Comparison of ENCODE assay signal across 1 cellular context in genomic region chr1:176241385-176242015, GRCh38.
TF ChIP-seq lines count a peak whose summit lies in the region.

No MANE protein-coding gene starts in this region.

TF ChIP-seq in K562, 482 proteins besides CTCF, POLR2A, EP300 and RAD21 (continued from another document and continues in another):
- TF ChIP-seq, protein P1, sequence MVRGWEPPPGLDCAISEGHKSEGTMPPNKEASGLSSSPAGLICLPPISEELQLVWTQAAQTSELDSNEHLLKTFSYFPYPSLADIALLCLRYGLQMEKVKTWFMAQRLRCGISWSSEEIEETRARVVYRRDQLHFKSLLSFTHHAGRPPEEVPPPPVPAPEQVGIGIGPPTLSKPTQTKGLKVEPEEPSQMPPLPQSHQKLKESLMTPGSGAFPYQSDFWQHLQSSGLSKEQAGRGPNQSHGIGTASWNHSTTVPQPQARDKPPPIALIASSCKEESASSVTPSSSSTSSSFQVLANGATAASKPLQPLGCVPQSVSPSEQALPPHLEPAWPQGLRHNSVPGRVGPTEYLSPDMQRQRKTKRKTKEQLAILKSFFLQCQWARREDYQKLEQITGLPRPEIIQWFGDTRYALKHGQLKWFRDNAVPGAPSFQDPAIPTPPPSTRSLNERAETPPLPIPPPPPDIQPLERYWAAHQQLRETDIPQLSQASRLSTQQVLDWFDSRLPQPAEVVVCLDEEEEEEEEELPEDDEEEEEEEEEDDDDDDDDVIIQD (CRISPR knock-in tag; IDR thresholded peaks at IDR 0.05) = no peak
- peak; percentile 55 for TF ChIP-seq ARID1B (IDR thresholded peaks at IDR 0.05)
- TF ChIP-seq ZBTB8A (IDR thresholded peaks at IDR 0.05; ENCODE audit: partially characterized antibody) = no peak
- peak; percentile 66; the same call in 1 of the 2 replicates for TF ChIP-seq CTBP1 (IDR thresholded peaks at IDR 0.05; ENCODE audit: borderline replicate concordance)
- no peak for TF ChIP-seq U2AF1 (optimal IDR thresholded peaks at IDR 0.05; ENCODE audit: low read depth, low read length)
- TF ChIP-seq NKRF (IDR thresholded peaks at IDR 0.05; ENCODE audit: borderline replicate concordance) = no peak
- TF ChIP-seq NFRKB (IDR thresholded peaks at IDR 0.05; ENCODE audit: low read depth) = no peak
- no peak for TF ChIP-seq STAG1 (CRISPR knock-in tag; IDR thresholded peaks at IDR 0.05; ENCODE audit: borderline replicate concordance)
- TF ChIP-seq, protein P2, sequence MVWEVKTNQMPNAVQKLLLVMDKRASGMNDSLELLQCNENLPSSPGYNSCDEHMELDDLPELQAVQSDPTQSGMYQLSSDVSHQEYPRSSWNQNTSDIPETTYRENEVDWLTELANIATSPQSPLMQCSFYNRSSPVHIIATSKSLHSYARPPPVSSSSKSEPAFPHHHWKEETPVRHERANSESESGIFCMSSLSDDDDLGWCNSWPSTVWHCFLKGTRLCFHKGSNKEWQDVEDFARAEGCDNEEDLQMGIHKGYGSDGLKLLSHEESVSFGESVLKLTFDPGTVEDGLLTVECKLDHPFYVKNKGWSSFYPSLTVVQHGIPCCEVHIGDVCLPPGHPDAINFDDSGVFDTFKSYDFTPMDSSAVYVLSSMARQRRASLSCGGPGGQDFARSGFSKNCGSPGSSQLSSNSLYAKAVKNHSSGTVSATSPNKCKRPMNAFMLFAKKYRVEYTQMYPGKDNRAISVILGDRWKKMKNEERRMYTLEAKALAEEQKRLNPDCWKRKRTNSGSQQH (CRISPR knock-in tag; IDR thresholded peaks at IDR 0.05) = no peak
- TF ChIP-seq ARHGAP35 (IDR thresholded peaks at IDR 0.05; ENCODE audit: partially characterized antibody) = no peak
- no peak for TF ChIP-seq MLX (CRISPR knock-in tag; conservative IDR thresholded peaks at IDR 0.05)
- no peak for TF ChIP-seq ADNP (tag; IDR thresholded peaks at IDR 0.05)
- TF ChIP-seq ZNF263 (CRISPR knock-in tag; IDR thresholded peaks at IDR 0.05; ENCODE audit: borderline replicate concordance) = no peak
- no peak for TF ChIP-seq HSF4 (CRISPR knock-in tag; IDR thresholded peaks at IDR 0.05; ENCODE audit: borderline replicate concordance)
- no peak for TF ChIP-seq RFX5 (IDR thresholded peaks at IDR 0.05; ENCODE audit: low read depth, low read length)
- no peak for TF ChIP-seq FUS (optimal IDR thresholded peaks at IDR 0.05; ENCODE audit: low read depth, low read length)
- TF ChIP-seq, protein P3, sequence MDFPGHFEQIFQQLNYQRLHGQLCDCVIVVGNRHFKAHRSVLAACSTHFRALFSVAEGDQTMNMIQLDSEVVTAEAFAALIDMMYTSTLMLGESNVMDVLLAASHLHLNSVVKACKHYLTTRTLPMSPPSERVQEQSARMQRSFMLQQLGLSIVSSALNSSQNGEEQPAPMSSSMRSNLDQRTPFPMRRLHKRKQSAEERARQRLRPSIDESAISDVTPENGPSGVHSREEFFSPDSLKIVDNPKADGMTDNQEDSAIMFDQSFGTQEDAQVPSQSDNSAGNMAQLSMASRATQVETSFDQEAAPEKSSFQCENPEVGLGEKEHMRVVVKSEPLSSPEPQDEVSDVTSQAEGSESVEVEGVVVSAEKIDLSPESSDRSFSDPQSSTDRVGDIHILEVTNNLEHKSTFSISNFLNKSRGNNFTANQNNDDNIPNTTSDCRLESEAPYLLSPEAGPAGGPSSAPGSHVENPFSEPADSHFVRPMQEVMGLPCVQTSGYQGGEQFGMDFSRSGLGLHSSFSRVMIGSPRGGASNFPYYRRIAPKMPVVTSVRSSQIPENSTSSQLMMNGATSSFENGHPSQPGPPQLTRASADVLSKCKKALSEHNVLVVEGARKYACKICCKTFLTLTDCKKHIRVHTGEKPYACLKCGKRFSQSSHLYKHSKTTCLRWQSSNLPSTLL (IDR thresholded peaks at IDR 0.05) = no peak
- no peak for TF ChIP-seq ZFP30 (CRISPR knock-in tag; IDR thresholded peaks at IDR 0.05; ENCODE audit: borderline replicate concordance)
- no peak for TF ChIP-seq HNRNPL (IDR thresholded peaks at IDR 0.05; ENCODE audit: low read depth, low read length)
- TF ChIP-seq CHD4 (IDR thresholded peaks at IDR 0.05; ENCODE audit: insufficient read depth, insufficient replicate concordance, low read depth, low read length, poor library complexity, severe bottlenecking) = no peak
- TF ChIP-seq ZNF717 (CRISPR knock-in tag; IDR thresholded peaks at IDR 0.05) = no peak
- no peak for TF ChIP-seq NRF1 (conservative IDR thresholded peaks at IDR 0.05 in 1 of 2, IDR thresholded peaks at IDR 0.05 in 1 of 2)
- no peak for TF ChIP-seq ELF4 (CRISPR knock-in tag; IDR thresholded peaks at IDR 0.05)
- TF ChIP-seq FOXJ3 (CRISPR knock-in tag; IDR thresholded peaks at IDR 0.05) = no peak
- no peak for TF ChIP-seq STAT5B (CRISPR knock-in tag; IDR thresholded peaks at IDR 0.05)
- no peak for TF ChIP-seq HCFC1 (IDR thresholded peaks at IDR 0.05; ENCODE audit: low read depth, low read length)
- peak; percentile 73 for TF ChIP-seq SOX6 (IDR thresholded peaks at IDR 0.05)
- no peak for TF ChIP-seq SMC3 (conservative IDR thresholded peaks at IDR 0.05; ENCODE audit: insufficient read depth, low read depth, low read length)
- TF ChIP-seq CEBPG (CRISPR knock-in tag; IDR thresholded peaks at IDR 0.05) = peak; percentile 95
- peak; percentile 97 to 99 for TF ChIP-seq CEBPG (tag; conservative IDR thresholded peaks at IDR 0.05 in 1 of 2, IDR thresholded peaks at IDR 0.05 in 1 of 2)
- no peak for TF ChIP-seq DIDO1 (tag; IDR thresholded peaks at IDR 0.05; ENCODE audit: low read depth)
- no peak for TF ChIP-seq GTF2F1 (IDR thresholded peaks at IDR 0.05; ENCODE audit: low read depth, low read length)
- TF ChIP-seq KHSRP (IDR thresholded peaks at IDR 0.05) = no peak
- TF ChIP-seq ZNF41 (CRISPR knock-in tag; conservative IDR thresholded peaks at IDR 0.05) = no peak
- TF ChIP-seq HNRNPUL1 (IDR thresholded peaks at IDR 0.05; ENCODE audit: low read length) = no peak
- peak; percentile 47; the same call in 1 of the 2 replicates for TF ChIP-seq C11orf30 (IDR thresholded peaks at IDR 0.05; ENCODE audit: low read depth)
- TF ChIP-seq PHF8 (IDR thresholded peaks at IDR 0.05; ENCODE audit: borderline replicate concordance, low read length) = no peak
- peak in 1 of 2 experiments; percentile 54; a peak in 1 of 4 replicates for TF ChIP-seq ZNF318 (IDR thresholded peaks at IDR 0.05; ENCODE audit: borderline replicate concordance in 1 of 2, low read depth in 1 of 2)
- TF ChIP-seq ZBTB7A (IDR thresholded peaks at IDR 0.05; ENCODE audit: borderline replicate concordance, control insufficient read depth, low read depth, low read length) = no peak
- TF ChIP-seq EP400 (IDR thresholded peaks at IDR 0.05) = peak; percentile 65
- TF ChIP-seq SAFB2 (IDR thresholded peaks at IDR 0.05; ENCODE audit: borderline replicate concordance, low read depth, low read length, severe bottlenecking) = no peak
- TF ChIP-seq MEF2A (IDR thresholded peaks at IDR 0.05; ENCODE audit: control insufficient read depth, low read depth, low read length) = no peak
- TF ChIP-seq, protein P4, sequence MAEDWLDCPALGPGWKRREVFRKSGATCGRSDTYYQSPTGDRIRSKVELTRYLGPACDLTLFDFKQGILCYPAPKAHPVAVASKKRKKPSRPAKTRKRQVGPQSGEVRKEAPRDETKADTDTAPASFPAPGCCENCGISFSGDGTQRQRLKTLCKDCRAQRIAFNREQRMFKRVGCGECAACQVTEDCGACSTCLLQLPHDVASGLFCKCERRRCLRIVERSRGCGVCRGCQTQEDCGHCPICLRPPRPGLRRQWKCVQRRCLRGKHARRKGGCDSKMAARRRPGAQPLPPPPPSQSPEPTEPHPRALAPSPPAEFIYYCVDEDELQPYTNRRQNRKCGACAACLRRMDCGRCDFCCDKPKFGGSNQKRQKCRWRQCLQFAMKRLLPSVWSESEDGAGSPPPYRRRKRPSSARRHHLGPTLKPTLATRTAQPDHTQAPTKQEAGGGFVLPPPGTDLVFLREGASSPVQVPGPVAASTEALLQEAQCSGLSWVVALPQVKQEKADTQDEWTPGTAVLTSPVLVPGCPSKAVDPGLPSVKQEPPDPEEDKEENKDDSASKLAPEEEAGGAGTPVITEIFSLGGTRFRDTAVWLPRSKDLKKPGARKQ (CRISPR knock-in tag; IDR thresholded peaks at IDR 0.05) = no peak
- TF ChIP-seq PKNOX1 (IDR thresholded peaks at IDR 0.05) = 0 out of 2 replicates have a peak, but pooled peaks have one; percentile 17
- no peak for TF ChIP-seq BCOR (IDR thresholded peaks at IDR 0.05)
- no peak for TF ChIP-seq NONO (IDR thresholded peaks at IDR 0.05; ENCODE audit: low read depth in 2 of 2, low read length in 1 of 2)
- TF ChIP-seq NFE2 (IDR thresholded peaks at IDR 0.05; ENCODE audit: low read depth) = peak; percentile 13; the same call in 1 of the 2 replicates
- TF ChIP-seq PCBP1 (IDR thresholded peaks at IDR 0.05; ENCODE audit: low read depth, low read length, poor library complexity, severe bottlenecking) = no peak
- no peak for TF ChIP-seq ZNF431 (CRISPR knock-in tag; IDR thresholded peaks at IDR 0.05)
